ENCODE assay signal across 19 cellular contexts in genomic region chr19:23118400-23118799, GRCh38. TPM values are rescaled to one million over a fixed set of nuclear protein-coding genes. Genes with fewer than 3 reads are reported as not detected.
DNase-seq lines count a peak whose midpoint lies in the region; ATAC-seq and TF ChIP-seq lines count a peak whose summit lies in the region.
"Had no signal": no experiment of that assay in that cellular context is flagged by ENCODE, and none has a peak within 500 bp of the region (broad histone marks: within the 10 kb centered on the region; RNA-seq: fewer than 3 reads in every experiment).

No MANE protein-coding gene starts in this region.

- no peaks in the 10 kb centered on the region for H4K20me1 ChIP-seq in SU-DHL-6 (ENCODE audit: low read depth, low read length)
- H4K20me1 ChIP-seq in smooth muscle cell (ENCODE audit: low read depth), result no peaks in the 10 kb centered on the region

- H3K36me3 ChIP-seq in cardiac muscle cell (no peaks in the 10 kb centered on the region), heart left ventricle (no peaks in the 10 kb centered on the region), SU-DHL-6 (ENCODE audit: low read length) (peaks cover 36% of the 10 kb centered on the region), iPS-20b (ENCODE audit: insufficient read depth, low read depth, low read length) (peaks cover 29% of the 10 kb centered on the region), smooth muscle cell (ENCODE audit: low read depth) (no peaks in the 10 kb centered on the region), body of pancreas (replicated peaks in 1 of 2; ENCODE audit: insufficient read depth in 1 of 2, low read depth in 2 of 2) (no peaks in the 10 kb centered on the region)
- H3K36me3 ChIP-seq in naive thymus-derived CD4-positive, alpha-beta T cell (ENCODE audit: control insufficient read depth in 2 of 3, insufficient read depth in 3 of 3, low read length in 3 of 3), result no peaks in the 10 kb centered on the region
- H3K36me3 ChIP-seq: ascending aorta had no signal

- POLR2A ChIA-PET in naive thymus-derived CD4-positive, alpha-beta T cell (lab: Charles Lee), result no interaction called here

- intact Hi-C loops in heart left ventricle (cut with DNase I) (no loop called here), body of pancreas (cut with DNase I) (no loop called here)
- intact Hi-C loops in naive thymus-derived CD4-positive, alpha-beta T cell (cut with micrococcal nuclease), result no loop called here

- H3K4me3 ChIP-seq in cardiac muscle cell (peak overlapping the region; percentile 50), heart left ventricle (no peak overlapping the region), SU-DHL-6 (ENCODE audit: insufficient read depth, low read length, poor library complexity, severe bottlenecking) (peak overlapping the region; percentile 97), iPS-20b (ENCODE audit: low read length) (peak overlapping the region; percentile 86), smooth muscle cell (peak overlapping the region; percentile 83), body of pancreas (no peak overlapping the region)
- no peak overlapping the region for H3K4me3 ChIP-seq in naive thymus-derived CD4-positive, alpha-beta T cell (ENCODE audit: low read length)

- H3K4me1 ChIP-seq in cardiac muscle cell (ENCODE audit: low read depth), result peaks cover 7% of the 10 kb centered on the region
- H3K4me1 ChIP-seq in heart left ventricle, result peaks cover 0 to 9% (median 5%) of the 10 kb centered on the region in 12 donors
- H3K4me1 ChIP-seq in iPS-20b (ENCODE audit: insufficient read depth, low read length), result peaks cover 13% of the 10 kb centered on the region; the same call in 1 of the 2 replicates
- peaks cover 13% of the 10 kb centered on the region for H3K4me1 ChIP-seq in smooth muscle cell (ENCODE audit: low read depth)
- peaks cover 5% of the 10 kb centered on the region for H3K4me1 ChIP-seq in body of pancreas
- H3K4me1 ChIP-seq in naive thymus-derived CD4-positive, alpha-beta T cell (ENCODE audit: control insufficient read depth in 2 of 2, insufficient read depth in 2 of 2, low read length in 2 of 2), result no peaks in the 10 kb centered on the region
- H3K4me1 ChIP-seq: ascending aorta had no signal

- TF ChIP-seq CTCF in cardiac muscle cell (IDR thresholded peaks at IDR 0.05; ENCODE audit: low read depth, low read length), result no peak
- TF ChIP-seq CTCF in heart left ventricle (IDR thresholded peaks at IDR 0.05), result no peak
- no peak for TF ChIP-seq CTCF in SU-DHL-6 (IDR thresholded peaks at IDR 0.05; ENCODE audit: insufficient read depth, low read length, poor library complexity, severe bottlenecking)
- TF ChIP-seq CTCF in smooth muscle cell (IDR thresholded peaks at IDR 0.05; ENCODE audit: borderline replicate concordance, insufficient read depth, poor library complexity, severe bottlenecking), result no peak
- no peak for TF ChIP-seq CTCF in body of pancreas (IDR thresholded peaks at IDR 0.05)

- ATAC-seq in heart left ventricle, result no peak
- no peak for ATAC-seq in body of pancreas
- no peak for ATAC-seq in naive thymus-derived CD4-positive, alpha-beta T cell
- ATAC-seq: Right ventricle myocardium inferior had no signal

- TF ChIP-seq POLR2A in heart left ventricle (IDR thresholded peaks at IDR 0.05) (no peak), body of pancreas (IDR thresholded peaks at IDR 0.05) (no peak)

- H3K9ac ChIP-seq in SU-DHL-6 (ENCODE audit: low read length), result peak overlapping the region; percentile 77
- H3K9ac ChIP-seq in iPS-20b (ENCODE audit: low read depth, low read length), result peak overlapping the region; percentile 7; the same call in 1 of the 2 replicates
- H3K9ac ChIP-seq in smooth muscle cell (ENCODE audit: low read depth), result no peak overlapping the region
- H3K9ac ChIP-seq: KMS-11 had no signal

- peak overlapping the region in 3 of 10 donors; percentile 12 to 27 (median 14) for H3K4me3 Mint-ChIP-seq in naive thymus-derived CD4-positive, alpha-beta T cell
- H3K4me3 Mint-ChIP-seq: activated CD4-positive, alpha-beta memory T cell treated with anti-CD3 and anti-CD28 coated beads for 36 hours; activated T-helper 1 cell treated with anti-CD3 and anti-CD28 coated beads, Interleukin-12 subunit alpha, Interleukin-12 subunit beta, Interleukin-2, Interleukin-4 antibody, amounts not matched to agents 30 ng/mL and 10 ng/mL and 1 ng/mL, durations not matched to agents 14 hours and 24 hours and 36 hours had no signal

- peaks cover 3 to 45% (median 7%) of the 10 kb centered on the region in 11 donors for H3K9me3 Mint-ChIP-seq in naive thymus-derived CD4-positive, alpha-beta T cell

- peaks cover 0 to 6% (median 1%) of the 10 kb centered on the region in 5 donors for H3K36me3 Mint-ChIP-seq in naive thymus-derived CD4-positive, alpha-beta T cell

- peaks cover 0 to 41% (median 32%) of the 10 kb centered on the region in 5 donors for H3K27me3 Mint-ChIP-seq in naive thymus-derived CD4-positive, alpha-beta T cell

- H2AFZ ChIP-seq in SU-DHL-6 (ENCODE audit: low read depth, low read length, severe bottlenecking) (no peak overlapping the region), smooth muscle cell (ENCODE audit: low read depth) (no peak overlapping the region)

- H3K9me2 ChIP-seq in SU-DHL-6 (replicated peaks; ENCODE audit: insufficient read depth, low read length), result no peaks in the 10 kb centered on the region

- no peak overlapping the region for H3K27ac ChIP-seq in cardiac muscle cell
- H3K27ac ChIP-seq in heart left ventricle, result no peak overlapping the region
- peak overlapping the region; percentile 90; the same call in 1 of the 2 replicates for H3K27ac ChIP-seq in SU-DHL-6 (ENCODE audit: low read depth, low read length)
- H3K27ac ChIP-seq in iPS-20b (ENCODE audit: low read length), result no peak overlapping the region
- no peak overlapping the region for H3K27ac ChIP-seq in smooth muscle cell (ENCODE audit: low read depth)
- H3K27ac ChIP-seq in body of pancreas, result no peak overlapping the region
- H3K27ac ChIP-seq in naive thymus-derived CD4-positive, alpha-beta T cell (ENCODE audit: low read depth, low read length), result no peak overlapping the region
- H3K27ac ChIP-seq: ascending aorta, KMS-11 had no signal

- H3K27me3 ChIP-seq in cardiac muscle cell (no peaks in the 10 kb centered on the region), heart left ventricle (peaks cover 0 to 10% (median 0%) of the 10 kb centered on the region in 9 donors), SU-DHL-6 (ENCODE audit: low read length) (no peaks in the 10 kb centered on the region), iPS-20b (ENCODE audit: insufficient read depth, low read length) (no peaks in the 10 kb centered on the region), smooth muscle cell (ENCODE audit: low read depth) (no peaks in the 10 kb centered on the region), body of pancreas (no peaks in the 10 kb centered on the region)
- H3K27me3 ChIP-seq in naive thymus-derived CD4-positive, alpha-beta T cell (ENCODE audit: control insufficient read depth in 2 of 2, insufficient read depth in 2 of 2, low read length in 2 of 2), result no peaks in the 10 kb centered on the region
- H3K27me3 ChIP-seq: ascending aorta had no signal

- CTCF ChIA-PET in naive thymus-derived CD4-positive, alpha-beta T cell (lab: Charles Lee), result no interaction called here

- H3K79me2 ChIP-seq in SU-DHL-6 (ENCODE audit: insufficient read depth, low read length) (peaks cover 55% of the 10 kb centered on the region), smooth muscle cell (ENCODE audit: low read depth) (no peaks in the 10 kb centered on the region)

- H3K4me2 ChIP-seq in SU-DHL-6 (ENCODE audit: low read depth, low read length, poor library complexity, severe bottlenecking), result peak overlapping the region; percentile 92
- H3K4me2 ChIP-seq in smooth muscle cell, result peak overlapping the region; percentile 95
- H3K4me2 ChIP-seq: KMS-11 had no signal

- peaks cover 0 to 15% (median 2%) of the 10 kb centered on the region in 7 donors for H3K4me1 Mint-ChIP-seq in naive thymus-derived CD4-positive, alpha-beta T cell

- no peaks in the 10 kb centered on the region for H3K9me3 ChIP-seq in cardiac muscle cell (ENCODE audit: low read depth)
- H3K9me3 ChIP-seq in heart left ventricle, result peaks cover 0 to 4% (median 0%) of the 10 kb centered on the region in 12 donors
- peaks cover 4% of the 10 kb centered on the region; the same call in 1 of the 2 replicates for H3K9me3 ChIP-seq in SU-DHL-6 (ENCODE audit: insufficient read depth, low read length)
- no peaks in the 10 kb centered on the region for H3K9me3 ChIP-seq in iPS-20b (ENCODE audit: insufficient read depth, low read depth, low read length)
- no peaks in the 10 kb centered on the region for H3K9me3 ChIP-seq in smooth muscle cell (replicated peaks; ENCODE audit: low read depth)
- no peaks in the 10 kb centered on the region for H3K9me3 ChIP-seq in body of pancreas
- no peaks in the 10 kb centered on the region for H3K9me3 ChIP-seq in naive thymus-derived CD4-positive, alpha-beta T cell (ENCODE audit: control insufficient read depth in 2 of 3, low read length in 3 of 3)
- H3K9me3 ChIP-seq: ascending aorta had no signal

- 73 to 83% (median 80%) methylated on average over 3 of the region's 3 CpGs for WGBS in heart left ventricle, 4 donors
- 48% methylated on average over 3 of the region's 3 CpGs for WGBS in smooth muscle cell (ENCODE audit: low lambda C conversion rate)
- 55 to 74% methylated on average over 3 of the region's 3 CpGs for WGBS in body of pancreas, 2 donors

- H3F3A ChIP-seq in SU-DHL-6 (ENCODE audit: insufficient read depth) (peaks cover 16% of the 10 kb centered on the region), smooth muscle cell (ENCODE audit: low read depth) (no peaks in the 10 kb centered on the region)

- no peak overlapping the region for H3K27ac Mint-ChIP-seq in naive thymus-derived CD4-positive, alpha-beta T cell
- H3K27ac Mint-ChIP-seq: activated CD4-positive, alpha-beta memory T cell treated with anti-CD3 and anti-CD28 coated beads for 36 hours; activated T-helper 1 cell treated with anti-CD3 and anti-CD28 coated beads, Interleukin-12 subunit alpha, Interleukin-12 subunit beta, Interleukin-2, Interleukin-4 antibody, amounts not matched to agents 30 ng/mL and 10 ng/mL and 1 ng/mL, durations not matched to agents 14 hours and 24 hours and 36 hours had no signal

- no peak for DNase-seq in cardiac muscle cell (ENCODE audit: low read depth in 1 of 2, low spot score in 1 of 2)
- DNase-seq in heart left ventricle, result no peak
- DNase-seq in smooth muscle cell (lab: John Stamatoyannopoulos, UW; ENCODE audit: unreplicated experiment), result no peak
- DNase-seq in body of pancreas, result no peak
- DNase-seq in stimulated activated naive CD4-positive, alpha-beta T cell treated with Interleukin-2 at 50 U/mL for 16 hours (lab: John Stamatoyannopoulos, UW), result no peak
- DNase-seq in naive thymus-derived CD4-positive, alpha-beta T cell, result no peak
- DNase-seq: activated CD4-positive, alpha-beta memory T cell treated with anti-CD3 and anti-CD28 coated beads for 36 hours; COR-L47; dermis blood vessel endothelial cell; HCEC 1CT; NCI-H1694; NCI-H774; substantia nigra had no signal

RNA-seq across cellular contexts. Expression of gene ZNF730, which starts 1.6 kb away (rescaled TPM):
- total RNA-seq in cardiac muscle cell, result 3.4 and 7.8 TPM in 2 replicates
- 4.1 and 4.8 TPM in 2 replicates for polyA plus RNA-seq in cardiac muscle cell
- total RNA-seq in heart left ventricle, result under 1 TPM in 4 of 9 donors, not detected in 5; 0.16 to 0.40 (median 0.22) TPM
- polyA plus RNA-seq in heart left ventricle, result not detected
- 8.4 and 16.8 TPM in 2 replicates for total RNA-seq in smooth muscle cell
- 0.83 and 2.4 TPM in 2 replicates for polyA plus RNA-seq in smooth muscle cell
- not detected for total RNA-seq in body of pancreas
- under 1 TPM in 2 of 5 experiments, not detected in 3; 0.69 to 0.80 TPM for total RNA-seq in naive thymus-derived CD4-positive, alpha-beta T cell
- polyA plus RNA-seq in naive thymus-derived CD4-positive, alpha-beta T cell, result not detected
- total RNA-seq: ascending aorta had no signal

Comparison
In these comparisons a context has a peak if more than half of its experiments do, and no peak if none do; other contexts are left out.
1. H3K4me3 ChIP-seq: peak in cardiac muscle cell (single experiment), SU-DHL-6 (single experiment), iPS-20b (single experiment) and smooth muscle cell (single experiment); none in heart left ventricle (0 of 12), body of pancreas (0 of 2) and naive thymus-derived CD4-positive, alpha-beta T cell (single experiment).